ENCODE assay signal across 3 cellular contexts in genomic region chr7:40569326-40569725, GRCh38.
TF ChIP-seq lines count a peak whose summit lies in the region.

No MANE protein-coding gene starts in this region.

TF ChIP-seq in GM23338, 12 proteins besides CTCF, POLR2A, EP300 and RAD21:
- TF ChIP-seq JUNB (IDR thresholded peaks at IDR 0.05; ENCODE audit: unreplicated experiment), result no peak
- TF ChIP-seq, protein P1, sequence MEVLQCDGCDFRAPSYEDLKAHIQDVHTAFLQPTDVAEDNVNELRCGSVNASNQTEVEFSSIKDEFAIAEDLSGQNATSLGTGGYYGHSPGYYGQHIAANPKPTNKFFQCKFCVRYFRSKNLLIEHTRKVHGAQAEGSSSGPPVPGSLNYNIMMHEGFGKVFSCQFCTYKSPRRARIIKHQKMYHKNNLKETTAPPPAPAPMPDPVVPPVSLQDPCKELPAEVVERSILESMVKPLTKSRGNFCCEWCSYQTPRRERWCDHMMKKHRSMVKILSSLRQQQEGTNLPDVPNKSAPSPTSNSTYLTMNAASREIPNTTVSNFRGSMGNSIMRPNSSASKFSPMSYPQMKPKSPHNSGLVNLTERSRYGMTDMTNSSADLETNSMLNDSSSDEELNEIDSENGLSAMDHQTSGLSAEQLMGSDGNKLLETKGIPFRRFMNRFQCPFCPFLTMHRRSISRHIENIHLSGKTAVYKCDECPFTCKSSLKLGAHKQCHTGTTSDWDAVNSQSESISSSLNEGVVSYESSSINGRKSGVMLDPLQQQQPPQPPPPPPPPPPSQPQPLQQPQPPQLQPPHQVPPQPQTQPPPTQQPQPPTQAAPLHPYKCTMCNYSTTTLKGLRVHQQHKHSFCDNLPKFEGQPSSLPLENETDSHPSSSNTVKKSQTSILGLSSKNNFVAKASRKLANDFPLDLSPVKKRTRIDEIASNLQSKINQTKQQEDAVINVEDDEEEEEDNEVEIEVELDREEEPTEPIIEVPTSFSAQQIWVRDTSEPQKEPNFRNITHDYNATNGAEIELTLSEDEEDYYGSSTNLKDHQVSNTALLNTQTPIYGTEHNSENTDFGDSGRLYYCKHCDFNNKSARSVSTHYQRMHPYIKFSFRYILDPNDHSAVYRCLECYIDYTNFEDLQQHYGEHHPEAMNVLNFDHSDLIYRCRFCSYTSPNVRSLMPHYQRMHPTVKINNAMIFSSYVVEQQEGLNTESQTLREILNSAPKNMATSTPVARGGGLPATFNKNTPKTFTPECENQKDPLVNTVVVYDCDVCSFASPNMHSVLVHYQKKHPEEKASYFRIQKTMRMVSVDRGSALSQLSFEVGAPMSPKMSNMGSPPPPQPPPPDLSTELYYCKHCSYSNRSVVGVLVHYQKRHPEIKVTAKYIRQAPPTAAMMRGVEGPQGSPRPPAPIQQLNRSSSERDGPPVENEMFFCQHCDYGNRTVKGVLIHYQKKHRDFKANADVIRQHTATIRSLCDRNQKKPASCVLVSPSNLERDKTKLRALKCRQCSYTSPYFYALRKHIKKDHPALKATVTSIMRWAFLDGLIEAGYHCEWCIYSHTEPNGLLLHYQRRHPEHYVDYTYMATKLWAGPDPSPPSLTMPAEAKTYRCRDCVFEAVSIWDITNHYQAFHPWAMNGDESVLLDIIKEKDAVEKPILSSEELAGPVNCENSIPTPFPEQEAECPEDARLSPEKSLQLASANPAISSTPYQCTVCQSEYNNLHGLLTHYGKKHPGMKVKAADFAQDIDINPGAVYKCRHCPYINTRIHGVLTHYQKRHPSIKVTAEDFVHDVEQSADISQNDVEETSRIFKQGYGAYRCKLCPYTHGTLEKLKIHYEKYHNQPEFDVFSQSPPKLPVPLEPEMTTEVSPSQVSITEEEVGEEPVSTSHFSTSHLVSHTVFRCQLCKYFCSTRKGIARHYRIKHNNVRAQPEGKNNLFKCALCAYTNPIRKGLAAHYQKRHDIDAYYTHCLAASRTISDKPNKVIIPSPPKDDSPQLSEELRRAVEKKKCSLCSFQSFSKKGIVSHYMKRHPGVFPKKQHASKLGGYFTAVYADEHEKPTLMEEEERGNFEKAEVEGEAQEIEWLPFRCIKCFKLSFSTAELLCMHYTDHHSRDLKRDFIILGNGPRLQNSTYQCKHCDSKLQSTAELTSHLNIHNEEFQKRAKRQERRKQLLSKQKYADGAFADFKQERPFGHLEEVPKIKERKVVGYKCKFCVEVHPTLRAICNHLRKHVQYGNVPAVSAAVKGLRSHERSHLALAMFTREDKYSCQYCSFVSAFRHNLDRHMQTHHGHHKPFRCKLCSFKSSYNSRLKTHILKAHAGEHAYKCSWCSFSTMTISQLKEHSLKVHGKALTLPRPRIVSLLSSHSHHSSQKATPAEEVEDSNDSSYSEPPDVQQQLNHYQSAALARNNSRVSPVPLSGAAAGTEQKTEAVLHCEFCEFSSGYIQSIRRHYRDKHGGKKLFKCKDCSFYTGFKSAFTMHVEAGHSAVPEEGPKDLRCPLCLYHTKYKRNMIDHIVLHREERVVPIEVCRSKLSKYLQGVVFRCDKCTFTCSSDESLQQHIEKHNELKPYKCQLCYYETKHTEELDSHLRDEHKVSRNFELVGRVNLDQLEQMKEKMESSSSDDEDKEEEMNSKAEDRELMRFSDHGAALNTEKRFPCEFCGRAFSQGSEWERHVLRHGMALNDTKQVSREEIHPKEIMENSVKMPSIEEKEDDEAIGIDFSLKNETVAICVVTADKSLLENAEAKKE (CRISPR knock-in tag; IDR thresholded peaks at IDR 0.05), result 0 out of 2 replicates have a peak, but pooled peaks have one; percentile 21
TF ChIP-seq in GM23338: peak in this region for 1.

TF ChIP-seq in H1, 55 proteins besides CTCF, POLR2A, EP300 and RAD21:
- TF ChIP-seq CREB1 (IDR thresholded peaks at IDR 0.05) (no peak), NANOG (IDR thresholded peaks at IDR 0.05; ENCODE audit: insufficient read depth, low read depth, low read length, poor library complexity, severe bottlenecking) (peak; percentile 55), SUZ12 (IDR thresholded peaks at IDR 0.05; ENCODE audit: low read length) (no peak)
TF ChIP-seq in H1: peak in this region for 1.

TF ChIP-seq in GM12891, 5 proteins besides CTCF, POLR2A, EP300 and RAD21:
- no peak for TF ChIP-seq POU2F2 (IDR thresholded peaks at IDR 0.05; ENCODE audit: low read depth, low read length)
